18 cellular contexts compared by ENCODE assay signal in the genomic region with DNA sequence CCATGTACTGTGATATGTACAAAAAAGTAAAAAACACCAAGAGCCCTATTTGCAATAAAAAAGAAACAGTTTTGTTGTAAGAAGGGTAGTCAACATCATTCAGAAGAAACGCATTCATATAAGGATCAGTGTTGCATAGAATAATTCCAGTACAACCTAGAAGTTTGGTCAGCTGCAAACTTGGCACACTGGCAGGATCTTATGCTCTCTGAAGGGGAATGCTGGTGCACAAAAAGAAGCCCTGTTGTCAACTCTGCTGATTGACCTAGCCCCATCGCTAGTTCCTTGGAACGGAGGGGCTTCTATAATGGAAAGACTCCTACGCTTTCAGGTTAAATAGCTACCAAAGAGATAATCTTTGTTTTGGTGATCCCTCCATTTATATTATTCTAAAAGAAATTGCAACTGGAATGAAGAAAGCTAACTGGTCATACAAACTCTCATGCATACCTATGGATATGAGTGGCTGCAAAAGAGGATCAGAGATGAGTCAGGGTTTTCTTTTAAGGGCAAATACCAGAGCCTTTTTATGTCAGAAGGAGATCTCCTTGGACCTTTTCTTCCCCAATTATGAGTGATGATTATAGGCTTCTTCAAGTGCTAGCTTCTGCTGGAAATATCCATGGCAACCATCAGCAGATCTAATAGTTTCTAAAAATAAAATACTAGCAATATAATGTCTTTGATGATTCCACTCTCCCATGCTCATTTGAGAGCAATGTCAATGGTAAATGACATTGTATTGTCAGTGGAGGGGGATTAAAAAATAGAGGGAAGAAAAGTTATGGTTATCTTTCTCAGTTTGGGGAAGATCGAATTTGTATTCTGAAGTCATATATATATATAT.
DNase-seq lines count a peak whose midpoint lies in the region; ATAC-seq, FAIRE-seq and TF ChIP-seq lines count a peak whose summit lies in the region.
"Had no signal": no experiment of that assay in that cellular context is flagged by ENCODE, and none has a peak within 500 bp of the region (broad histone marks: within the 10 kb centered on the region; RNA-seq: fewer than 3 reads in every experiment).

No MANE protein-coding gene starts in this region.

- TF ChIP-seq POLR2A in esophagus muscularis mucosa (IDR thresholded peaks at IDR 0.05; ENCODE audit: low read depth) = no peak

- no peaks in the 10 kb centered on the region for H3K36me3 ChIP-seq in adipocyte (ENCODE audit: control insufficient read depth, insufficient read depth, low read length, severe bottlenecking)
- no peaks in the 10 kb centered on the region for H3K36me3 ChIP-seq in psoas muscle (ENCODE audit: insufficient read depth in 1 of 2, low read depth in 1 of 2)
- no peaks in the 10 kb centered on the region for H3K36me3 ChIP-seq in esophagus muscularis mucosa
- H3K36me3 ChIP-seq: prostate gland, uterus had no signal

- TF ChIP-seq CTCF in AG04450 (IDR thresholded peaks at IDR 0.05; ENCODE audit: low read depth, low read length) (no peak), foreskin fibroblast (IDR thresholded peaks at IDR 0.05; ENCODE audit: low read depth, low read length) (no peak), psoas muscle (IDR thresholded peaks at IDR 0.05) (no peak), esophagus muscularis mucosa (IDR thresholded peaks at IDR 0.05) (no peak)

- H3K27me3 ChIP-seq in AG04450 (ENCODE audit: control insufficient read depth, insufficient read depth, low read length) (no peaks in the 10 kb centered on the region), adipocyte (replicated peaks; ENCODE audit: control insufficient read depth, insufficient read depth, low read length) (no peaks in the 10 kb centered on the region), psoas muscle (ENCODE audit: insufficient read depth in 3 of 3, low read length in 2 of 3) (no peaks in the 10 kb centered on the region), esophagus muscularis mucosa (no peaks in the 10 kb centered on the region)
- H3K27me3 ChIP-seq: uterus had no signal

- no peak overlapping the region for H3K9ac ChIP-seq in adipocyte (ENCODE audit: low read length)

- no peak for ATAC-seq in psoas muscle
- ATAC-seq in HG02884 (IDR thresholded peaks at IDR 0.05; ENCODE audit: unreplicated experiment) = no peak
- ATAC-seq: activated T-cell treated with anti-CD3 and anti-CD28 coated beads, Interleukin-2, amount 50 U/mL, for 72 hours; esophagus mucosa; stimulated activated naive CD8-positive, alpha-beta T cell treated with anti-CD3 and anti-CD28 coated beads, Interleukin-15, amount 100 ng/mL, for 72 hours had no signal

- H3K27ac ChIP-seq in AG04450 (ENCODE audit: low read depth, low read length) (no peak overlapping the region), psoas muscle (no peak overlapping the region), esophagus muscularis mucosa (replicated peaks in 1 of 4) (no peak overlapping the region)
- H3K27ac ChIP-seq: prostate gland, uterus had no signal

- FAIRE-seq in urothelium cell line (lab: Jason Lieb, UNC) = no peak

- WGBS in psoas muscle, 3 donors = 87 to 90% (median 88%) methylated on average over 5 of the region's 5 CpGs
- WGBS in esophagus muscularis mucosa = 91% methylated on average over 5 of the region's 5 CpGs

- H3K9me3 ChIP-seq in AG04450 (ENCODE audit: control insufficient read depth, insufficient read depth, low read length) = no peaks in the 10 kb centered on the region
- H3K9me3 ChIP-seq in adipocyte (ENCODE audit: control insufficient read depth, low read length) = no peaks in the 10 kb centered on the region
- no peaks in the 10 kb centered on the region for H3K9me3 ChIP-seq in psoas muscle
- no peaks in the 10 kb centered on the region for H3K9me3 ChIP-seq in esophagus muscularis mucosa
- H3K9me3 ChIP-seq: prostate gland, uterus had no signal

- no peaks in the 10 kb centered on the region for H3K4me1 ChIP-seq in adipocyte (ENCODE audit: control insufficient read depth, insufficient read depth, low read length)
- H3K4me1 ChIP-seq in psoas muscle = no peaks in the 10 kb centered on the region
- H3K4me1 ChIP-seq in esophagus muscularis mucosa = no peaks in the 10 kb centered on the region
- H3K4me1 ChIP-seq: prostate gland, uterus had no signal

- intact Hi-C loops in psoas muscle (cut with DNase I) (no loop called here), esophagus muscularis mucosa (cut with DNase I) (no loop called here)

- TF ChIP-seq EP300 in esophagus muscularis mucosa (IDR thresholded peaks at IDR 0.05) = no peak

- H3K4me3 ChIP-seq in AG04450 (ENCODE audit: low read depth, low read length) (no peak overlapping the region), adipocyte (ENCODE audit: low read length) (no peak overlapping the region), foreskin fibroblast (ENCODE audit: low read depth in 1 of 2, low read length in 2 of 2) (no peak overlapping the region), psoas muscle (no peak overlapping the region), esophagus muscularis mucosa (no peak overlapping the region)
- H3K4me3 ChIP-seq: prostate gland, uterus had no signal

- CTCF ChIA-PET in AG04450 (lab: Charles Lee) = interaction anchor here (1.2 kb wide), 1 partner anchor 16 kb away, joined by 3 read pairs; no protein-coding TSS in a partner anchor

- DNase-seq in AG04450 (ENCODE audit: low read depth, low spot score) = peak; percentile 21
- DNase-seq in HCEC 1CT = peak; percentile 87
- peak; percentile 50 for DNase-seq in adipocyte (ENCODE audit: low read depth)
- peak; percentile 62 to 77 for DNase-seq in foreskin fibroblast
- no peak for DNase-seq in psoas muscle
- no peak for DNase-seq in esophagus muscularis mucosa (ENCODE audit: extremely low spot score)
- DNase-seq in urothelium cell line (ENCODE audit: low spot score) = no peak
- DNase-seq: activated CD4-positive, alpha-beta memory T cell treated with anti-CD3 and anti-CD28 coated beads, Interleukin-2, amount 10 ng/mL, durations not matched to agents 7 days and 5 days; activated T-cell treated with anti-CD3 and anti-CD28 coated beads, Interleukin-2, amount 50 U/mL, for 72 hours; naive B cell; NCI-H187; NCI-H526; stimulated activated CD4-positive, alpha-beta T cell treated with anti-CD3 and anti-CD28 coated beads, Interleukin-15, amount 100 ng/mL, for 24 hours; stimulated activated naive CD8-positive, alpha-beta T cell treated with anti-CD3 and anti-CD28 coated beads, Interleukin-15, amount 100 ng/mL, for 72 hours; uterus had no signal

- POLR2A ChIA-PET in AG04450 (lab: Yijun Ruan, JAX) = no interaction called here

Comparison
In these comparisons a context has a peak if more than half of its experiments do, and no peak if none do; other contexts are left out.
1. DNase-seq: peak in AG04450 (single experiment), HCEC 1CT (single experiment), adipocyte (single experiment) and foreskin fibroblast (2 of 2); none in psoas muscle (0 of 2), esophagus muscularis mucosa (single experiment) and urothelium cell line (single experiment).